Comparison of ENCODE assay signal across 14 cellular contexts in the genomic region with DNA sequence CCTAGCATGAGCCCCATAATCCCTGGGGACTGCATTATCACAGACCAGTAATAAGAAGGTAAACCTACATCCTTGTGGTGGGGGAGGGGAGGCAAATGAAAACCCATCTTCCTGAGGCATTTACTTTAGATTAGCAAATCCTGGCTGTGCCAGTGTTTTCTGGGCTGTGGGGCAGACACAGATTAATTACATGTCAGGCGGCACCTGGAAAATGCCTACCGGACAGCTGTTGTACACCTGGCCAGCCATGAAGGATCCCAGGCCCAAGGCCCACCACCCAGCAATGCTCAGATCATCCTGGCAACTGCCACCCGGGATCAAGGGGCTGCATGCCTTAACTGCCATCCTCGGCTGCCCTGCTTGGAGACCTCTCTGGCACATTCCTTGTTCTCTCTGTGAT. TPM values are rescaled to one million over a fixed set of nuclear protein-coding genes. Genes with fewer than 3 reads are reported as not detected.
DNase-seq lines count a peak whose midpoint lies in the region; ATAC-seq and TF ChIP-seq lines count a peak whose summit lies in the region.
"Had no signal": no experiment of that assay in that cellular context is flagged by ENCODE, and none has a peak within 500 bp of the region (broad histone marks: within the 10 kb centered on the region; RNA-seq: fewer than 3 reads in every experiment).

No MANE protein-coding gene starts in this region.

- peak overlapping the region; percentile 74 for H2AK9ac ChIP-seq in IMR-90 (replicated peaks; ENCODE audit: low read depth, low read length, poor library complexity)

- H3K27ac ChIP-seq in IMR-90 (ENCODE audit: insufficient read depth, low read length) = peak overlapping the region; percentile 11
- H3K27ac ChIP-seq in ascending aorta = peak overlapping the region; percentile 50 to 80
- H3K27ac ChIP-seq in lower lobe of right lung = peak overlapping the region; percentile 31
- peak overlapping the region; percentile 41 to 88 (median 82) for H3K27ac ChIP-seq in stomach
- H3K27ac ChIP-seq: brain microvascular endothelial cell, HL-60 had no signal

- peak overlapping the region; percentile 57 for H2BK5ac ChIP-seq in IMR-90 (ENCODE audit: low read depth, low read length, poor library complexity, severe bottlenecking)

- no peak for TF ChIP-seq RAD21 in IMR-90 (IDR thresholded peaks at IDR 0.05; ENCODE audit: low read length)

- H3K23ac ChIP-seq in IMR-90 (ENCODE audit: low read depth, low read length) = no peak overlapping the region

- H2BK15ac ChIP-seq in IMR-90 (ENCODE audit: low read depth, low read length) = peak overlapping the region; percentile 4; the same call in 1 of the 3 replicates

- POLR2A ChIA-PET in IMR-90 (lab: Charles Lee; ENCODE audit: unreplicated experiment) = no interaction called here

- H2AFZ ChIP-seq in IMR-90 (replicated peaks; ENCODE audit: low read length, poor library complexity) = no peak overlapping the region

- H4K20me1 ChIP-seq in IMR-90 (ENCODE audit: insufficient read depth, low read length) = peaks cover 3% of the 10 kb centered on the region; the same call in 1 of the 2 replicates

- H4K91ac ChIP-seq in IMR-90 (ENCODE audit: insufficient read depth, low read depth, low read length) = 0 out of 2 replicates have a peak overlapping the region, but pooled peaks have one; percentile 20

- peaks cover 45 to 83% of the 10 kb centered on the region in 2 experiments for H3K79me1 ChIP-seq in IMR-90 (ENCODE audit: low read depth in 1 of 2, low read length in 2 of 2)

- peak overlapping the region in 1 of 2 experiments; percentile 61; a peak in 2 of 4 replicates for H4K8ac ChIP-seq in IMR-90 (ENCODE audit: low read depth in 2 of 2, low read length in 2 of 2)

- H3K9me3 ChIP-seq in IMR-90 (ENCODE audit: control insufficient read depth, insufficient read depth, low read length) (no peaks in the 10 kb centered on the region), ascending aorta (no peaks in the 10 kb centered on the region), lower lobe of right lung (no peaks in the 10 kb centered on the region), stomach (no peaks in the 10 kb centered on the region)

- no peaks in the 10 kb centered on the region for H3K27me3 ChIP-seq in IMR-90 (ENCODE audit: control insufficient read depth, insufficient read depth, low read length)
- H3K27me3 ChIP-seq in ascending aorta = no peaks in the 10 kb centered on the region
- no peaks in the 10 kb centered on the region for H3K27me3 ChIP-seq in lower lobe of right lung (ENCODE audit: low read depth)
- no peaks in the 10 kb centered on the region for H3K27me3 ChIP-seq in stomach
- H3K27me3 ChIP-seq: brain microvascular endothelial cell had no signal

- no peak overlapping the region for H3K56ac ChIP-seq in IMR-90 (ENCODE audit: extremely low read depth, insufficient read depth, low read length)

- H2AK5ac ChIP-seq in IMR-90 (ENCODE audit: low read depth, low read length) = peak overlapping the region; percentile 52; the same call in 1 of the 2 replicates

- no peak overlapping the region for H2BK20ac ChIP-seq in IMR-90 (ENCODE audit: low read depth, low read length)

- TF ChIP-seq CTCF in IMR-90 (conservative IDR thresholded peaks at IDR 0.05; ENCODE audit: low read depth, low read length) (no peak), ascending aorta (IDR thresholded peaks at IDR 0.05) (no peak), lower lobe of right lung (IDR thresholded peaks at IDR 0.05) (no peak), stomach (IDR thresholded peaks at IDR 0.05) (no peak)

- no peak overlapping the region for H3K9ac ChIP-seq in IMR-90 (ENCODE audit: low read depth, low read length)

- dilution Hi-C loops in IMR-90 (cut with HindIII; ENCODE audit: low sequenced_read_pairs, unreplicated experiment) = no loop called here

- H3K4me1 ChIP-seq in IMR-90 (ENCODE audit: control insufficient read depth, insufficient read depth, low read length) (peaks cover 29% of the 10 kb centered on the region), ascending aorta (peaks cover 16 to 64% of the 10 kb centered on the region in 2 donors), lower lobe of right lung (peaks cover 73% of the 10 kb centered on the region), stomach (peaks cover 35 to 90% (median 68%) of the 10 kb centered on the region in 4 donors)

- CTCF ChIA-PET in IMR-90 (lab: Yijun Ruan, JAX) = no interaction called here

- peaks cover 43% of the 10 kb centered on the region for H3K36me3 ChIP-seq in IMR-90 (ENCODE audit: control insufficient read depth, insufficient read depth, low read length)
- H3K36me3 ChIP-seq in ascending aorta = peaks cover 10% of the 10 kb centered on the region in 2 donors
- H3K36me3 ChIP-seq in lower lobe of right lung = peaks cover 32% of the 10 kb centered on the region
- H3K36me3 ChIP-seq in stomach = peaks cover 4 to 33% (median 20%) of the 10 kb centered on the region in 4 donors

- no peak overlapping the region for H3K18ac ChIP-seq in IMR-90 (ENCODE audit: low read depth, low read length)

- no peak for ATAC-seq in IMR-90 (ENCODE audit: low read depth)
- ATAC-seq in lower lobe of right lung = no peak
- no peak for ATAC-seq in GM18867 (IDR thresholded peaks at IDR 0.05; ENCODE audit: unreplicated experiment)
- ATAC-seq in HG03469 (IDR thresholded peaks at IDR 0.05; ENCODE audit: unreplicated experiment) = no peak
- ATAC-seq: K562 had no signal

- intact Hi-C loops in IMR-90 (cut with micrococcal nuclease) = no loop called here
- intact Hi-C loops in ascending aorta (cut with DNase I) = no loop called here
- intact Hi-C loops in lower lobe of right lung (cut with DNase I) = loop anchor here (10.0 kb wide), 1 partner anchor 63 kb away; the partner anchor contains the start of gene ZBTB38
- intact Hi-C loops in stomach (cut with DNase I; ENCODE audit: low total_unique reads) = no loop called here

- no peak for TF ChIP-seq POLR2A in IMR-90 (IDR thresholded peaks at IDR 0.05; ENCODE audit: low read depth, low read length)
- TF ChIP-seq POLR2A in stomach (IDR thresholded peaks at IDR 0.05) = no peak

- no peak for TF ChIP-seq EP300 in stomach (IDR thresholded peaks at IDR 0.05)

- H4K5ac ChIP-seq in IMR-90 (ENCODE audit: low read depth, low read length) = peak overlapping the region; percentile 7; the same call in 1 of the 2 replicates

- peak overlapping the region; percentile 41 for H3K4ac ChIP-seq in IMR-90 (ENCODE audit: low read depth, low read length)

- peaks cover 27% of the 10 kb centered on the region for H3K9me1 ChIP-seq in IMR-90 (ENCODE audit: insufficient read depth, low read length)

- no peak overlapping the region for H3K4me2 ChIP-seq in IMR-90 (ENCODE audit: low read depth, low read length)

- no TSS peak for BruUV-seq in IMR-90 (replicated peaks; lab: Mats Ljungman, UMichigan)

- H3K4me3 ChIP-seq in IMR-90 (ENCODE audit: insufficient read depth, low read depth, low read length) (no peak overlapping the region), ascending aorta (no peak overlapping the region), lower lobe of right lung (no peak overlapping the region), stomach (no peak overlapping the region)
- H3K4me3 ChIP-seq: K562 had no signal

- in situ Hi-C loops in IMR-90 (cut with MboI; ENCODE audit: low sequenced_read_pairs) = no loop called here

- WGBS in IMR-90 (ENCODE audit: extremely low coverage in 2 of 2, insufficient read length in 1 of 2), 2 experiments = 85% methylated on average over 4 of the region's 4 CpGs; no CpG with 5 or more reads in 1 of the 2 experiments
- WGBS in stomach, 5 donors = 35 to 77% (median 60%) methylated on average over 4 of the region's 4 CpGs

- DNase-seq in IMR-90 (no peak), ascending aorta (ENCODE audit: low spot score in 2 of 2) (no peak), lower lobe of right lung (no peak), stomach (no peak), NCI-H2029 (lab: John Stamatoyannopoulos, UW) (no peak)
- DNase-seq: brain microvascular endothelial cell; effector CD4-positive, alpha-beta T cell; mesenchymal stem cell; NCI-H1092 treated with DMSO at 0.1 percent for 48 hours; stimulated activated naive CD4-positive, alpha-beta T cell treated with Interleukin-2 at 50 U/mL for 16 hours had no signal

- peak overlapping the region; percentile 16; the same call in 1 of the 2 replicates for H2BK120ac ChIP-seq in IMR-90 (ENCODE audit: low read depth, low read length)

- H3K14ac ChIP-seq in IMR-90 (replicated peaks; ENCODE audit: low read depth, low read length) = 0 out of 2 replicates have a peak overlapping the region, but pooled peaks have one; percentile 59

TF ChIP-seq in IMR-90, 13 proteins besides CTCF, POLR2A, EP300 and RAD21 (continues in another document):
- TF ChIP-seq MXI1 (IDR thresholded peaks at IDR 0.05; ENCODE audit: borderline replicate concordance, low read depth, low read length) (no peak), BHLHE40 (IDR thresholded peaks at IDR 0.05; ENCODE audit: low read depth, low read length) (no peak), MAFK (IDR thresholded peaks at IDR 0.05; ENCODE audit: low read depth, low read length) (no peak), ELK1 (IDR thresholded peaks at IDR 0.05; ENCODE audit: borderline replicate concordance, low read depth, low read length) (no peak), CHD1 (IDR thresholded peaks at IDR 0.05; ENCODE audit: low read depth, low read length) (no peak), SMC3 (IDR thresholded peaks at IDR 0.05; ENCODE audit: low read depth, low read length) (no peak)

RNA-seq across cellular contexts. Expression of gene RASA2, which starts 59.1 kb away (rescaled TPM):
- 14.0 and 22.5 TPM in 2 replicates for total RNA-seq in IMR-90 (2012; rRNA removed)
- 4.4 and 6.1 TPM in 2 replicates for polyA plus RNA-seq in IMR-90 (2012; rRNA removed)
- 0.53 and 0.65 TPM in 2 replicates for polyA plus RNA-seq in IMR-90 (2012; cell fraction: cytosol; rRNA removed)
- polyA plus RNA-seq in IMR-90 (2012; cell fraction: nucleus; rRNA removed; ENCODE audit: low replicate concordance) = 2.9 and 24.7 TPM in 2 replicates
- total RNA-seq in ascending aorta = 7.7 TPM
- total RNA-seq in lower lobe of right lung = 21.5 TPM
- 10 to 100 TPM in 4 of 5 donors, 1 to 10 TPM in 1; 6.2 to 32.1 (median 21.7) TPM for total RNA-seq in stomach
- polyA plus RNA-seq in stomach = 1 to 10 TPM; 2.6 to 3.8 (median 3.4) TPM

RNA-seq across cellular contexts. Expression of gene ZBTB38, which starts 59.5 kb away (rescaled TPM):
- total RNA-seq in IMR-90 (2012; rRNA removed) (230 and 274 TPM in 2 replicates), ascending aorta (101 TPM), lower lobe of right lung (89.6 TPM), stomach (100 to 1,000 TPM in 1 of 5 donors, 10 to 100 TPM in 4; 26.9 to 253 (median 64.3) TPM)
- polyA plus RNA-seq in IMR-90 (2012; rRNA removed) (44.9 and 45.1 TPM in 2 replicates), stomach (10 to 100 TPM in 1 of 3 donors, 1 to 10 TPM in 2; 5.3 to 10.7 (median 9.5) TPM)
- 15.3 and 16.3 TPM in 2 replicates for polyA plus RNA-seq in IMR-90 (2012; cell fraction: cytosol; rRNA removed)
- 12.9 and 53.4 TPM in 2 replicates for polyA plus RNA-seq in IMR-90 (2012; cell fraction: nucleus; rRNA removed; ENCODE audit: low replicate concordance)

Comparison
In these comparisons a context has a peak if more than half of its experiments do, and no peak if none do; other contexts are left out.
1. H3K27ac ChIP-seq: peak in every context shown above with its lines; median percentile 82 in stomach; 65 in ascending aorta; 31 in lower lobe of right lung; 11 in IMR-90.